Comparison of ENCODE assay signal across 29 cellular contexts in genomic region chr18:23043803-23044376, GRCh38.
"Had no signal": no experiment of that assay in that cellular context is flagged by ENCODE, and none has a peak within 500 bp of the region (broad histone marks: within the 10 kb centered on the region; RNA-seq: fewer than 3 reads in every experiment).

No MANE protein-coding gene starts in this region.

- H3K4me3 Mint-ChIP-seq: dendritic cell treated with granulocyte-macrophage colony-stimulating factor and Interleukin-4, amounts not matched to agents 40 ng/mL and 50 ng/mL, for 4 days; effector memory CD8-positive, alpha-beta T cell; endodermal cell had no signal

- H3K4me3 ChIP-seq: colonic mucosa, coronary artery, dorsolateral prefrontal cortex, esophagus muscularis mucosa, esophagus squamous epithelium, gastrocnemius medialis, gastroesophageal sphincter, heart left ventricle, heart right ventricle had no signal

- H3K27me3 Mint-ChIP-seq: effector memory CD8-positive, alpha-beta T cell had no signal

- ATAC-seq: effector memory CD8-positive, alpha-beta T cell; esophagus mucosa; foreskin keratinocyte; gastrocnemius medialis; gastroesophageal sphincter; heart left ventricle; heart right ventricle had no signal

- H3K9me3 Mint-ChIP-seq: dendritic cell treated with granulocyte-macrophage colony-stimulating factor and Interleukin-4, amounts not matched to agents 40 ng/mL and 50 ng/mL, for 4 days; effector memory CD8-positive, alpha-beta T cell; endodermal cell had no signal

- DNase-seq: colonic mucosa; cortex of kidney; dermis blood vessel endothelial cell; dorsolateral prefrontal cortex; effector CD4-positive, alpha-beta T cell; effector CD8-positive, alpha-beta T cell; effector memory CD4-positive, alpha-beta T cell; effector memory CD8-positive, alpha-beta T cell; endodermal cell; erythroblast; esophagus squamous epithelium; foreskin fibroblast; foreskin keratinocyte; foreskin melanocyte; gastrocnemius medialis; glutamatergic neuron; head of caudate nucleus; heart left ventricle; heart right ventricle had no signal

- H3K27ac ChIP-seq: colonic mucosa, coronary artery, dorsolateral prefrontal cortex, epithelial cell of prostate, esophagus muscularis mucosa, esophagus squamous epithelium, foreskin keratinocyte, gastrocnemius medialis, gastroesophageal sphincter, heart left ventricle, heart right ventricle had no signal

- H3K27ac Mint-ChIP-seq: dendritic cell treated with granulocyte-macrophage colony-stimulating factor and Interleukin-4, amounts not matched to agents 40 ng/mL and 50 ng/mL, for 4 days; effector memory CD8-positive, alpha-beta T cell; endodermal cell had no signal

- H3K36me3 ChIP-seq: colonic mucosa, esophagus muscularis mucosa, esophagus squamous epithelium, gastrocnemius medialis, gastroesophageal sphincter, heart left ventricle, heart right ventricle had no signal

- H3K4me1 Mint-ChIP-seq: endodermal cell had no signal

- FAIRE-seq: colon, endometrium, endothelial cell of umbilical vein, frontal cortex had no signal

- H3K4me1 ChIP-seq: colonic mucosa, esophagus muscularis mucosa, esophagus squamous epithelium, gastrocnemius medialis, gastroesophageal sphincter, heart left ventricle, heart right ventricle had no signal

- H3K9me3 ChIP-seq: colonic mucosa, esophagus muscularis mucosa, esophagus squamous epithelium, gastrocnemius medialis, gastroesophageal sphincter, heart left ventricle had no signal

- H3K27me3 ChIP-seq: colonic mucosa, dorsolateral prefrontal cortex, esophagus muscularis mucosa, foreskin keratinocyte, gastrocnemius medialis, gastroesophageal sphincter, heart left ventricle had no signal
